In genomic region chr5:128566170-128566569, GRCh38 we compare ENCODE assay signal across 27 cellular contexts. TPM values are rescaled to one million over a fixed set of nuclear protein-coding genes. Genes with fewer than 3 reads are reported as not detected.
"Had no signal": no experiment of that assay in that cellular context is flagged by ENCODE, and none has a peak within 500 bp of the region (broad histone marks: within the 10 kb centered on the region; RNA-seq: fewer than 3 reads in every experiment).

No MANE protein-coding gene starts in this region.

- H3K9me3 ChIP-seq: left lung, lower lobe of right lung, neutrophil, right atrium auricular region, right lobe of liver, suprapubic skin, thoracic aorta, tibial artery, upper lobe of right lung had no signal

- DNase-seq: hypothalamus; immature natural killer cell; kidney; left colon; left lung; lower lobe of right lung; mammary epithelial cell; mesenchymal stem cell; naive B cell; natural killer cell; nephron progenitor cell; occipital lobe; right lobe of liver; stimulated activated CD4-positive, alpha-beta T cell treated with anti-CD3 and anti-CD28 coated beads, Interleukin-4, amount 100 ng/mL, for 24 hours; stimulated activated naive CD4-positive, alpha-beta T cell; tibial artery; upper lobe of right lung had no signal

- H3K4me3 ChIP-seq: left lung, lower lobe of right lung, neural progenitor cell, right atrium auricular region, right lobe of liver, skin epidermis, suprapubic skin, thoracic aorta, tibial artery, upper lobe of right lung had no signal

- H3K4me2 ChIP-seq: neural progenitor cell had no signal

- FAIRE-seq: islet of Langerhans, kidney, urothelium cell line had no signal

- H3K27ac ChIP-seq: left lung, lower lobe of right lung, neural progenitor cell, neutrophil, parathyroid adenoma, right atrium auricular region, right lobe of liver, skin epidermis, suprapubic skin, thoracic aorta, tibial artery, upper lobe of right lung had no signal

- H3K4me1 ChIP-seq: left lung, lower lobe of right lung, parathyroid adenoma, right atrium auricular region, right lobe of liver, suprapubic skin, tibial artery, upper lobe of right lung had no signal

- H3K27me3 ChIP-seq: left lung, neural progenitor cell, neutrophil, right atrium auricular region, right lobe of liver, suprapubic skin, tibial artery, upper lobe of right lung had no signal

- ATAC-seq: left colon; left lung; lower lobe of right lung; natural killer cell; right lobe of liver; stimulated activated effector memory CD8-positive, alpha-beta T cell treated with anti-CD3 and anti-CD28 coated beads, Interleukin-12 subunit alpha, Interleukin-12 subunit beta, amount 100 ng/mL, for 72 hours; upper lobe of right lung had no signal

- H3K36me3 ChIP-seq: left lung, lower lobe of right lung, neural progenitor cell, neutrophil, right atrium auricular region, right lobe of liver, suprapubic skin, thoracic aorta, tibial artery, upper lobe of right lung had no signal

RNA-seq across cellular contexts. Expression of gene FBN2, which starts 28.1 kb away (rescaled TPM):
- polyA plus RNA-seq: immature natural killer cell had no signal
